Comparison of ENCODE assay signal across 10 cellular contexts in genomic region chr13:51731759-51732158, GRCh38.
DNase-seq lines count a peak whose midpoint lies in the region; ATAC-seq, FAIRE-seq and TF ChIP-seq lines count a peak whose summit lies in the region.
"Had no signal": no experiment of that assay in that cellular context is flagged by ENCODE, and none has a peak within 500 bp of the region (broad histone marks: within the 10 kb centered on the region; RNA-seq: fewer than 3 reads in every experiment).

No MANE protein-coding gene starts in this region.

- peak; percentile 39; the same call in 1 of the 2 replicates for TF ChIP-seq RAD21 in HepG2 (CRISPR knock-in tag; IDR thresholded peaks at IDR 0.05)

- H3K27me3 Mint-ChIP-seq in stimulated activated naive CD8-positive, alpha-beta T cell treated with anti-CD3 and anti-CD28 coated beads, Interleukin-15, Interleukin-2, amounts not matched to agents 100 ng/mL and 50 ng/mL, for 24 hours = no peaks in the 10 kb centered on the region

- H3K9me3 ChIP-seq in HepG2 (ENCODE audit: low read length) (no peaks in the 10 kb centered on the region), aorta (ENCODE audit: control insufficient read depth, low read length) (no peaks in the 10 kb centered on the region)

- H3K36me3 Mint-ChIP-seq in stimulated activated naive CD8-positive, alpha-beta T cell treated with anti-CD3 and anti-CD28 coated beads, Interleukin-15, Interleukin-2, amounts not matched to agents 100 ng/mL and 50 ng/mL, for 24 hours (ENCODE audit: low read depth) = peaks cover 16% of the 10 kb centered on the region

- H3K4me3 Mint-ChIP-seq in stimulated activated naive CD8-positive, alpha-beta T cell treated with anti-CD3 and anti-CD28 coated beads, Interleukin-15, Interleukin-2, amounts not matched to agents 100 ng/mL and 50 ng/mL, for 24 hours = no peak overlapping the region

- TF ChIP-seq CTCF in HepG2 (CRISPR knock-in tag; IDR thresholded peaks at IDR 0.05) = peak; percentile 38
- no peak for TF ChIP-seq CTCF in RWPE1 (conservative IDR thresholded peaks at IDR 0.05; ENCODE audit: low read depth)

- ATAC-seq in stimulated activated naive CD8-positive, alpha-beta T cell treated with anti-CD3 and anti-CD28 coated beads, Interleukin-15, Interleukin-2, amounts not matched to agents 100 U/mL and 50 U/mL, for 24 hours = no peak
- ATAC-seq in HepG2 (peak; percentile 32), aorta (ENCODE audit: low FRiP score) (peak; percentile 55), HG03025 (IDR thresholded peaks at IDR 0.05; ENCODE audit: low FRiP score, unreplicated experiment) (no peak)
- ATAC-seq: Panc1 had no signal

- H3K9ac ChIP-seq in HepG2 (ENCODE audit: insufficient read depth, low read depth, low read length) = no peak overlapping the region

- intact Hi-C loops in HepG2 (cut with micrococcal nuclease; ENCODE audit: unreplicated experiment) = loop anchor here (1.0 to 10.0 kb wide), 2 partner anchors 147 to 280 kb away; partner anchors contain the start of gene WDFY2
- intact Hi-C loops in aorta (cut with DNase I) = loop anchor here in 1 of 2 donors (5.0 kb wide), 2 partner anchors 279 to 294 kb away; partner anchors contain the start of gene INTS6

- DNase-seq in stimulated activated naive CD8-positive, alpha-beta T cell treated with anti-CD3 and anti-CD28 coated beads, Interleukin-15, Interleukin-2, amounts not matched to agents 100 U/mL and 50 U/mL, for 24 hours = no peak
- DNase-seq in cerebellum (ENCODE audit: low spot score) (peak; percentile 28), HepG2 (ENCODE audit: low spot score) (no peak), aorta (no peak), NCI-H2107 (lab: John Stamatoyannopoulos, UW) (no peak), RWPE1 (ENCODE audit: low spot score) (no peak)
- DNase-seq: activated T-cell treated with anti-CD3 and anti-CD28 coated beads for 4 hours had no signal

- peak overlapping the region; percentile 74 for H3K27ac Mint-ChIP-seq in stimulated activated naive CD8-positive, alpha-beta T cell treated with anti-CD3 and anti-CD28 coated beads, Interleukin-15, Interleukin-2, amounts not matched to agents 100 ng/mL and 50 ng/mL, for 24 hours

- no peak for FAIRE-seq in HepG2 (lab: Jason Lieb, UNC)

- H3K36me3 ChIP-seq in HepG2 (replicated peaks in 1 of 2; ENCODE audit: control insufficient read depth in 1 of 2, insufficient read depth in 2 of 2, low read length in 2 of 2) = peaks cover 12 to 56% of the 10 kb centered on the region in 2 experiments
- peaks cover 0 to 1% of the 10 kb centered on the region in 2 donors for H3K36me3 ChIP-seq in aorta (ENCODE audit: control insufficient read depth in 1 of 2, insufficient read depth in 2 of 2, low read length in 1 of 2)

- no peak overlapping the region for H2AFZ ChIP-seq in HepG2 (ENCODE audit: low read length)

- whole genome bisulfite sequencing in HepG2 (ENCODE audit: low lambda C conversion rate) = 76% methylated on average over 4 of the region's 4 CpGs
- WGBS in aorta, 2 donors = 8 to 9% methylated on average over 4 of the region's 4 CpGs

- no peaks in the 10 kb centered on the region for H4K20me1 ChIP-seq in HepG2 (ENCODE audit: insufficient read depth, low read length)

- H3K27me3 ChIP-seq in HepG2 (ENCODE audit: control insufficient read depth in 1 of 2, insufficient read depth in 2 of 2, low read length in 2 of 2) (no peaks in the 10 kb centered on the region), aorta (ENCODE audit: control insufficient read depth in 1 of 2, insufficient read depth in 2 of 2, low read length in 1 of 2) (no peaks in the 10 kb centered on the region)

- POLR2A ChIA-PET in HepG2 (lab: Yijun Ruan, JAX) = interaction anchor here (0.6 to 1.2 kb wide), 3 partner anchors 10 to 279 kb away, joined by 3 to 4 read pairs (median 4); partner anchors contain the start of gene INTS6
- POLR2A ChIA-PET in RWPE1 (lab: Yijun Ruan, JAX; ENCODE audit: low non-redundant PET) = no interaction called here

- no peaks in the 10 kb centered on the region for H3K79me2 ChIP-seq in HepG2 (ENCODE audit: insufficient read depth, low read length)

- no peak for TF ChIP-seq POLR2A in HepG2 (IDR thresholded peaks at IDR 0.05; ENCODE audit: insufficient read depth in 1 of 2, low read depth in 2 of 2, low read length in 2 of 2)

- H3K4me2 ChIP-seq in HepG2 (ENCODE audit: low read depth, low read length) = no peak overlapping the region

- no TSS peak for BruUV-seq in HepG2 (replicated peaks; lab: Mats Ljungman, UMichigan)

- no peak overlapping the region for H3K4me3 ChIP-seq in HepG2 (replicated peaks in 1 of 3; ENCODE audit: insufficient read depth in 1 of 3, low read depth in 2 of 3, low read length in 3 of 3)
- no peak overlapping the region for H3K4me3 ChIP-seq in aorta (ENCODE audit: low read length in 2 of 2)

- in situ Hi-C loops in HepG2 (cut with HindIII; ENCODE audit: extremely low pct_ligation_motif_present, low pct_unique_long_range_greater_than_20kb) = no loop called here

- H3K4me1 Mint-ChIP-seq in stimulated activated naive CD8-positive, alpha-beta T cell treated with anti-CD3 and anti-CD28 coated beads, Interleukin-15, Interleukin-2, amounts not matched to agents 100 ng/mL and 50 ng/mL, for 24 hours (ENCODE audit: low read depth) = peaks cover 8% of the 10 kb centered on the region

- no peaks in the 10 kb centered on the region for H3K9me3 Mint-ChIP-seq in stimulated activated naive CD8-positive, alpha-beta T cell treated with anti-CD3 and anti-CD28 coated beads, Interleukin-15, Interleukin-2, amounts not matched to agents 100 ng/mL and 50 ng/mL, for 24 hours

- peaks cover 37% of the 10 kb centered on the region for H3K4me1 ChIP-seq in HepG2 (ENCODE audit: insufficient read depth, low read length)
- peaks cover 16 to 25% of the 10 kb centered on the region in 2 donors for H3K4me1 ChIP-seq in aorta (ENCODE audit: control insufficient read depth in 1 of 2, insufficient read depth in 2 of 2, low read length in 2 of 2)

- H3K27ac ChIP-seq in HepG2 (ENCODE audit: extremely low read length, insufficient read depth, low read length) (no peak overlapping the region), aorta (ENCODE audit: low read depth in 1 of 2, low read length in 2 of 2) (peak overlapping the region in 1 of 2 donors; percentile 85), RWPE1 (no peak overlapping the region)

- no peak for TF ChIP-seq EP300 in HepG2 (IDR thresholded peaks at IDR 0.05; ENCODE audit: low read depth in 2 of 2, low read length in 2 of 2)
- TF ChIP-seq EP300 in HepG2 (CRISPR knock-in tag; IDR thresholded peaks at IDR 0.05; ENCODE audit: borderline replicate concordance) = no peak

- CTCF ChIA-PET in HepG2 (lab: Yijun Ruan, JAX; ENCODE audit: low intra/inter-chr PET ratio, low total read pairs) = no interaction called here
- CTCF ChIA-PET in RWPE1 (lab: Yijun Ruan, JAX) = interaction anchor here (0.5 to 0.7 kb wide), 2 partner anchors 277 to 364 kb away, joined by 3 to 4 read pairs; no protein-coding TSS in a partner anchor

TF ChIP-seq in HepG2, 621 proteins besides CTCF, POLR2A, EP300 and RAD21:
- 0 out of 2 replicates have a peak, but pooled peaks have one; percentile 18 for TF ChIP-seq PITX1 (CRISPR knock-in tag; IDR thresholded peaks at IDR 0.05)
- no peak for TF ChIP-seq NCOA2 (CRISPR knock-in tag; IDR thresholded peaks at IDR 0.05)
- TF ChIP-seq MATR3 (CRISPR knock-in tag; IDR thresholded peaks at IDR 0.05) = no peak
- TF ChIP-seq AGO2 (optimal IDR thresholded peaks at IDR 0.05; ENCODE audit: low read depth, low read length) = no peak
- TF ChIP-seq KDM4B (CRISPR knock-in tag; IDR thresholded peaks at IDR 0.05) = no peak
- peak; percentile 9; the same call in 1 of the 2 replicates for TF ChIP-seq HNF4A (CRISPR knock-in tag; IDR thresholded peaks at IDR 0.05)
- peak; percentile 69 for TF ChIP-seq STAG1 (CRISPR knock-in tag; IDR thresholded peaks at IDR 0.05)
- TF ChIP-seq MAFK (conservative IDR thresholded peaks at IDR 0.05 in 1 of 2, IDR thresholded peaks at IDR 0.05 in 1 of 2; ENCODE audit: low read length in 2 of 2) = no peak
- peak; percentile 14 for TF ChIP-seq SMC3 (IDR thresholded peaks at IDR 0.05; ENCODE audit: low read length)

Comparison
In these comparisons a context has a peak if more than half of its experiments do, and no peak if none do; other contexts are left out.
1. ATAC-seq: peak in HepG2 (single experiment) and aorta (single experiment); none in stimulated activated naive CD8-positive, alpha-beta T cell treated with anti-CD3 and anti-CD28 coated beads, Interleukin-15, Interleukin-2, amounts not matched to agents 100 U/mL and 50 U/mL, for 24 hours (single experiment) and HG03025 (single experiment).